8 cellular contexts compared by ENCODE assay signal in the genomic region with DNA sequence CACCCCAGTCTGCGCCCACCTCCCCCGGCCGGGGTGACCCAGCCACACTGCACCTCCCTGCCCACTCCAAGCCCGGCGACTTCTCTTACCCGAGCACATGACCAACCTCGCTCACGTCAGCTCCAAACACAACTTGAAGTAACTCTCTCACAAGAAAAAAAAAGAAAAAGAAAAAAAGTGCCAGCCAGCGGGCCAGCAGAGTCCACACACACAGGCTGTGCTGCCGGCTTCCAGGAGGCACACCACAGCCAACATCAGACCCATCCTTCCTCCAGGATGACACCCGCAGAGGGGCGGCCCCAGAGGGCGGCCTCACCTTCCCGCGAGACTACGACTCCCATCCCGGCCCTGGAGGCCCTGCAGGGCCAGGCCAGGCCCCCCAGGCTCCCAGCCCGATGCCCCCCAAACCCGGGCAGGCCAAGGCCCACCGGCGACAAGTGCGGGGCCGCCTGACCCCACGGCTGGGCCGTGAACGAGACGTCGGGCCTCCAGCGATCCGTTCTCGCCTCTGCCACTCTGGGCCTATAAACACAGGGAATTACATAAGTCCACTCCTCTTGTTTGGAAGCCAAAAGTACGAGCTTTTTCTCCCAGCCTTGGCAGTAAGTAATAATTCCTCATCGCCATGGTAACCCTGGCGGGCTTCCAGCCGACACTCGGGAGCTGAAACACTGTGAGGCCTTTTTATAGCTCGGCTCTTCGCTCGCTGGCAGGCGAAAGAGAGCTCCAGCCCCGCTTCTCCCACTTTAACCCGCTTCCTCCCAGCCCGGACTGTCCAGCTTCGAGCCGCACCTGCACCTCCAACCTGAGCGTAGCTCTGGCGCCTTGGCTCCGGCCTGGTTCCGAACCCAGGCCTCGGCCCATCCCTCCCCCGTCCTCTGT. TPM values are rescaled to one million over a fixed set of nuclear protein-coding genes. Genes with fewer than 3 reads are reported as not detected.
DNase-seq lines count a peak whose midpoint lies in the region; ATAC-seq and TF ChIP-seq lines count a peak whose summit lies in the region.

No MANE protein-coding gene starts in this region.

- no peaks in the 10 kb centered on the region for H3K9me3 ChIP-seq in CD4-positive, alpha-beta T cell (ENCODE audit: control insufficient read depth, low read length)

- no peak for ATAC-seq in CD4-positive, alpha-beta T cell (ENCODE audit: poor library complexity)
- ATAC-seq in GM21447 (IDR thresholded peaks at IDR 0.05; ENCODE audit: unreplicated experiment), result no peak

- peak overlapping the region; percentile 92 for H3K27ac ChIP-seq in urinary bladder (ENCODE audit: low read depth)
- no peak overlapping the region for H3K27ac ChIP-seq in CD4-positive, alpha-beta T cell (ENCODE audit: low read depth, low read length)

- 8% methylated on average over 51 of the region's 51 CpGs for WGBS in urinary bladder

- peaks cover 13% of the 10 kb centered on the region for H3K36me3 Mint-ChIP-seq in CD4-positive, alpha-beta T cell (ENCODE audit: low read depth)

- H3K4me1 Mint-ChIP-seq in CD4-positive, alpha-beta T cell (ENCODE audit: low read depth), result peaks cover 25% of the 10 kb centered on the region

- CTCF ChIA-PET in CD4-positive, alpha-beta T cell (lab: Charles Lee), result no interaction called here

- H3K4me3 ChIP-seq in epithelial cell of esophagus (ENCODE audit: low read length), result peak overlapping the region; percentile 68
- peak overlapping the region; percentile 29 for H3K4me3 ChIP-seq in urinary bladder (ENCODE audit: low read depth, low read length)

- no peaks in the 10 kb centered on the region for H3K27me3 ChIP-seq in CD4-positive, alpha-beta T cell (ENCODE audit: control insufficient read depth, insufficient read depth, low read length)

- no peaks in the 10 kb centered on the region for H3K36me3 ChIP-seq in urinary bladder (ENCODE audit: insufficient read depth)

- DNase-seq in AG20443 (ENCODE audit: low spot score) (peak; percentile 94), LHCN-M2 (ENCODE audit: low read depth) (peak; percentile 97), SHP77 treated with DMSO at 0.1 percent for 48 hours (lab: John Stamatoyannopoulos, UW) (peak; percentile 87), epithelial cell of esophagus (ENCODE audit: low read depth) (peak; percentile 98), midbrain (lab: John Stamatoyannopoulos, UW) (peak; percentile 99)
- no peak for DNase-seq in CD4-positive, alpha-beta T cell

- no peak for TF ChIP-seq CTCF in epithelial cell of esophagus (IDR thresholded peaks at IDR 0.05; ENCODE audit: insufficient read depth, low read depth, low read length, missing control alignments)
- no peak for TF ChIP-seq CTCF in CD4-positive, alpha-beta T cell (IDR thresholded peaks at IDR 0.05)

- no peaks in the 10 kb centered on the region for H3K9me3 Mint-ChIP-seq in CD4-positive, alpha-beta T cell

- POLR2A ChIA-PET in CD4-positive, alpha-beta T cell (lab: Charles Lee), result no interaction called here

- H3K27me3 Mint-ChIP-seq in CD4-positive, alpha-beta T cell, result no peaks in the 10 kb centered on the region

- H3K4me1 ChIP-seq in urinary bladder (ENCODE audit: insufficient read depth), result peaks cover 5% of the 10 kb centered on the region

- intact Hi-C loops in CD4-positive, alpha-beta T cell (cut with DNase I, micrococcal nuclease), result no loop called here

- H3K4me3 Mint-ChIP-seq in CD4-positive, alpha-beta T cell, result no peak overlapping the region

- H3K27ac Mint-ChIP-seq in CD4-positive, alpha-beta T cell, result no peak overlapping the region

RNA-seq across cellular contexts. Expression of gene NCOR2, which starts 49.1 kb away (rescaled TPM):
- total RNA-seq in LHCN-M2 (2014; rRNA removed), result 72.4 and 79.0 TPM in 2 replicates
- polyA plus RNA-seq in LHCN-M2 (2012), result 138 TPM
- total RNA-seq in urinary bladder, result 46.8 TPM
- 105 TPM for polyA plus RNA-seq in urinary bladder
- 100 to 1,000 TPM; 133 to 140 TPM for total RNA-seq in CD4-positive, alpha-beta T cell

Comparison
In these comparisons a context has a peak if more than half of its experiments do, and no peak if none do; other contexts are left out.
1. DNase-seq: peak in AG20443 (single experiment), LHCN-M2 (single experiment), SHP77 treated with DMSO at 0.1 percent for 48 hours (single experiment), epithelial cell of esophagus (single experiment) and midbrain (single experiment); none in CD4-positive, alpha-beta T cell (0 of 10).